Comparison of ENCODE assay signal across 1 cellular context in genomic region chr20:31749223-31749622, GRCh38.
TF ChIP-seq lines count a peak whose summit lies in the region.

No MANE protein-coding gene starts in this region.

TF ChIP-seq in HepG2, 621 proteins besides CTCF, POLR2A, EP300 and RAD21:
- TF ChIP-seq ZFP41 (CRISPR knock-in tag; IDR thresholded peaks at IDR 0.05; ENCODE audit: borderline replicate concordance) = no peak
- TF ChIP-seq ATF4 (CRISPR knock-in tag; IDR thresholded peaks at IDR 0.05) = 0 out of 4 replicates have a peak, but pooled peaks of 1 of the 2 experiments have one; percentile 26
- no peak for TF ChIP-seq NR2C2 (CRISPR knock-in tag; IDR thresholded peaks at IDR 0.05; ENCODE audit: borderline replicate concordance)
- 0 out of 2 replicates have a peak, but pooled peaks have one; percentile 34 for TF ChIP-seq ZBTB37 (CRISPR knock-in tag; IDR thresholded peaks at IDR 0.05)
